Comparison of ENCODE assay signal across 16 cellular contexts in genomic region chr16:86806181-86806837, GRCh38.
"Had no signal": no experiment of that assay in that cellular context is flagged by ENCODE, and none has a peak within 500 bp of the region (broad histone marks: within the 10 kb centered on the region; RNA-seq: fewer than 3 reads in every experiment).

No MANE protein-coding gene starts in this region.

- FAIRE-seq: endothelial cell of umbilical vein, frontal cortex had no signal

- H3K9me3 Mint-ChIP-seq: activated CD4-positive, alpha-beta memory T cell treated with anti-CD3 and anti-CD28 coated beads for 36 hours; activated naive CD8-positive, alpha-beta T cell treated with anti-CD3 and anti-CD28 coated beads, Interleukin-2, amount 10 ng/mL, durations not matched to agents 7 days and 5 days had no signal

- H3K36me3 ChIP-seq: ascending aorta, colonic mucosa, heart left ventricle, spleen, upper lobe of left lung had no signal

- H3K27ac Mint-ChIP-seq: activated CD4-positive, alpha-beta memory T cell treated with anti-CD3 and anti-CD28 coated beads for 36 hours; activated naive CD8-positive, alpha-beta T cell treated with anti-CD3 and anti-CD28 coated beads, Interleukin-2, amount 10 ng/mL, durations not matched to agents 7 days and 5 days had no signal

- H3K36me3 Mint-ChIP-seq: activated CD4-positive, alpha-beta memory T cell treated with anti-CD3 and anti-CD28 coated beads for 36 hours; activated naive CD8-positive, alpha-beta T cell treated with anti-CD3 and anti-CD28 coated beads, Interleukin-2, amount 10 ng/mL, durations not matched to agents 7 days and 5 days; naive B cell had no signal

- H3K27me3 ChIP-seq: ascending aorta, colonic mucosa had no signal

- H3K4me1 Mint-ChIP-seq: activated naive CD8-positive, alpha-beta T cell treated with anti-CD3 and anti-CD28 coated beads, Interleukin-2, amount 10 ng/mL, durations not matched to agents 7 days and 5 days; naive B cell had no signal

- H3K27ac ChIP-seq: ascending aorta, colonic mucosa, heart left ventricle, spleen, upper lobe of left lung had no signal

- H3K4me3 Mint-ChIP-seq: activated CD4-positive, alpha-beta memory T cell treated with anti-CD3 and anti-CD28 coated beads for 36 hours; activated naive CD8-positive, alpha-beta T cell treated with anti-CD3 and anti-CD28 coated beads, Interleukin-2, amount 10 ng/mL, durations not matched to agents 7 days and 5 days had no signal

- DNase-seq: activated CD4-positive, alpha-beta memory T cell treated with anti-CD3 and anti-CD28 coated beads for 36 hours; activated CD4-positive, alpha-beta T cell treated with anti-CD3 and anti-CD28 coated beads for 1 hour; activated gamma-delta T cell treated with Interleukin-2 at 50 U/mL for 16 hours; activated naive CD8-positive, alpha-beta T cell treated with anti-CD3 and anti-CD28 coated beads, Interleukin-2, amount 10 ng/mL, durations not matched to agents 7 days and 5 days; activated T-cell treated with anti-CD3 and anti-CD28 coated beads, Interleukin-2, amount 50 U/mL, for 48 hours; colonic mucosa; heart left ventricle; naive B cell; right cardiac atrium; spleen; stimulated activated CD4-positive, alpha-beta T cell treated with anti-CD3 and anti-CD28 coated beads, Interleukin-2, amount 100 ng/mL, for 24 hours; stimulated activated naive CD4-positive, alpha-beta T cell had no signal

- H3K4me3 ChIP-seq: ascending aorta, colonic mucosa, heart left ventricle, spleen, upper lobe of left lung had no signal

- H3K9me3 ChIP-seq: ascending aorta, colonic mucosa, heart left ventricle, upper lobe of left lung had no signal

- H3K4me1 ChIP-seq: ascending aorta, colonic mucosa, spleen, upper lobe of left lung had no signal

- ATAC-seq: heart left ventricle had no signal
